Comparison of ENCODE assay signal across 24 cellular contexts in the genomic region with DNA sequence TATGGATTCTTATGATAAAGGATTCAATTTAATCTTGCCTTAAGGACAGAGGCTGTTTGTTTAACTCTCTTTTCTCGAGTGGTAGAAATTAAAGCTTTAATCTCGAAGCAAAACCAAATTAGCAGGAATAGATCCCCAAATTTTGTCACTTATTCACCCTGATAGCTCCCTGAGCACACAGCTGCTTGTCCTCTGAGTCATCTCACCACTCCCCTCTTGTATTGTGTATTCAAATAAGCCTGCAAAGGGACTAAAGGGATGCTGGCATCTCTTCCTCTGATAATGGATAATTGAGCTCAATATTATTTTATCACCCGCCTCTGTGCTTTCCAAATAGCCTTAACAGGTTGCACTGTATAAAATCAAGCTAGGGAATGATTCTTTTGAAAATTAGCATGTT.
DNase-seq lines count a peak whose midpoint lies in the region; ATAC-seq and TF ChIP-seq lines count a peak whose summit lies in the region.
"Had no signal": no experiment of that assay in that cellular context is flagged by ENCODE, and none has a peak within 500 bp of the region (broad histone marks: within the 10 kb centered on the region; RNA-seq: fewer than 3 reads in every experiment).

No MANE protein-coding gene starts in this region.

- H3K4me2 ChIP-seq in GM23248 (ENCODE audit: unreplicated experiment) (no peak overlapping the region), PC-3 (ENCODE audit: low read length) (no peak overlapping the region)

- peak; percentile 79 for ATAC-seq in PC-3
- ATAC-seq in GM21360 (IDR thresholded peaks at IDR 0.05; ENCODE audit: unreplicated experiment) = no peak
- ATAC-seq in GM18519 (IDR thresholded peaks at IDR 0.05; ENCODE audit: low FRiP score, unreplicated experiment) = no peak
- ATAC-seq: activated CD4-positive, alpha-beta T cell treated with anti-CD3 and anti-CD28 coated beads for 36 hours; foreskin keratinocyte; K562; natural killer cell had no signal

- no peak for TF ChIP-seq CTCF in PC-3 (conservative IDR thresholded peaks at IDR 0.05; ENCODE audit: low read depth, low read length)

- H3K9me3 ChIP-seq in GM23248 (ENCODE audit: low read depth) (no peaks in the 10 kb centered on the region), PC-3 (ENCODE audit: low read length) (no peaks in the 10 kb centered on the region)
- H3K9me3 ChIP-seq: thyroid gland had no signal

- H3K9me2 ChIP-seq in GM23248 (ENCODE audit: insufficient read depth) = no peaks in the 10 kb centered on the region
- H3K9me2 ChIP-seq in PC-3 (replicated peaks; ENCODE audit: low read length) = no peaks in the 10 kb centered on the region

- H3K4me3 ChIP-seq in GM23248 (no peak overlapping the region), PC-3 (ENCODE audit: low read length) (no peak overlapping the region)
- H3K4me3 ChIP-seq: K562, thyroid gland had no signal

- in situ Hi-C loops in GM23248 (cut with MboI) = no loop called here

- H3K79me2 ChIP-seq in GM23248 (ENCODE audit: insufficient read depth) (no peaks in the 10 kb centered on the region), PC-3 (ENCODE audit: low read length) (no peaks in the 10 kb centered on the region)
- H3K79me2 ChIP-seq: parathyroid adenoma had no signal

- H3K36me3 ChIP-seq in GM23248 (ENCODE audit: low read depth) = no peaks in the 10 kb centered on the region
- H3K36me3 ChIP-seq in PC-3 (ENCODE audit: low read depth, low read length) = no peaks in the 10 kb centered on the region
- H3K36me3 ChIP-seq: brain microvascular endothelial cell, thyroid gland had no signal

- CTCF ChIA-PET in PC-3 (lab: Charles Lee) = no interaction called here

- POLR2A ChIA-PET in PC-3 (lab: Charles Lee; ENCODE audit: unreplicated experiment) = no interaction called here

- BruUV-seq in PC-3 (replicated peaks; lab: Mats Ljungman, UMichigan) = no TSS peak

- H4K20me1 ChIP-seq in GM23248 (ENCODE audit: insufficient read depth) = no peaks in the 10 kb centered on the region
- no peaks in the 10 kb centered on the region for H4K20me1 ChIP-seq in PC-3 (ENCODE audit: low read length)

- 74 to 80% methylated on average over 3 of the region's 3 CpGs for WGBS in GM23248 (ENCODE audit: low coverage in 1 of 2, low lambda C conversion rate in 2 of 2, missing lambda C conversion rate in 2 of 2), 2 experiments

- H3K27ac ChIP-seq in GM23248 (no peak overlapping the region), PC-3 (ENCODE audit: low read length) (no peak overlapping the region)
- H3K27ac ChIP-seq: brain microvascular endothelial cell, foreskin keratinocyte, parathyroid adenoma, thyroid gland had no signal

- no peaks in the 10 kb centered on the region for H3F3A ChIP-seq in GM23248 (ENCODE audit: insufficient read depth)
- no peaks in the 10 kb centered on the region for H3F3A ChIP-seq in PC-3 (ENCODE audit: low read length, unreplicated experiment)

- DNase-seq in AG08395 (ENCODE audit: low spot score) (peak; percentile 6), GM23248 (peak; percentile 42), PC-3 (peak; percentile 40), fibroblast of peridontal ligament (ENCODE audit: extremely low read depth) (peak; percentile 6), OCI-M2 (lab: John Stamatoyannopoulos, UW; ENCODE audit: unreplicated experiment) (no peak), cerebellum (ENCODE audit: low spot score) (no peak)
- DNase-seq: activated CD4-positive, alpha-beta T cell treated with anti-CD3 and anti-CD28 coated beads for 36 hours; activated naive CD8-positive, alpha-beta T cell treated with anti-CD3 and anti-CD28 coated beads for 36 hours; brain microvascular endothelial cell; CD8-positive, alpha-beta memory T cell; hippocampal formation; kidney glomerular epithelial cell; natural killer cell; NCI-H1048; RPMI8226; stimulated activated CD4-positive, alpha-beta T cell treated with anti-CD3 and anti-CD28 coated beads, Interleukin-1b, Interleukin-23, amount 100 ng/mL, for 48 hours; stimulated activated naive CD4-positive, alpha-beta T cell; SW 1271; thyroid gland had no signal

- intact Hi-C loops in PC-3 (cut with micrococcal nuclease) = no loop called here

- no peaks in the 10 kb centered on the region for H3K4me1 ChIP-seq in GM23248 (ENCODE audit: insufficient read depth)
- H3K4me1 ChIP-seq in PC-3 (ENCODE audit: insufficient read depth, low read length) = no peaks in the 10 kb centered on the region
- H3K4me1 ChIP-seq: foreskin keratinocyte, parathyroid adenoma, thyroid gland had no signal

- H2AFZ ChIP-seq in GM23248 = no peak overlapping the region
- H2AFZ ChIP-seq in PC-3 (ENCODE audit: low read length) = no peak overlapping the region
- H2AFZ ChIP-seq: parathyroid adenoma had no signal

- H3K27me3 ChIP-seq in GM23248 (replicated peaks; ENCODE audit: insufficient read depth) (no peaks in the 10 kb centered on the region), PC-3 (ENCODE audit: low read length) (no peaks in the 10 kb centered on the region)
- H3K27me3 ChIP-seq: brain microvascular endothelial cell, foreskin keratinocyte, thyroid gland had no signal

- H3K9ac ChIP-seq in GM23248 (no peak overlapping the region), PC-3 (ENCODE audit: low read length) (no peak overlapping the region)
- H3K9ac ChIP-seq: parathyroid adenoma had no signal

Comparison
In these comparisons a context has a peak if more than half of its experiments do, and no peak if none do; other contexts are left out.
1. DNase-seq: peak in AG08395 (single experiment), GM23248 (single experiment), PC-3 (single experiment) and fibroblast of peridontal ligament (single experiment); none in OCI-M2 (single experiment) and cerebellum (single experiment).